Comparison of ENCODE assay signal across 8 cellular contexts in the genomic region with DNA sequence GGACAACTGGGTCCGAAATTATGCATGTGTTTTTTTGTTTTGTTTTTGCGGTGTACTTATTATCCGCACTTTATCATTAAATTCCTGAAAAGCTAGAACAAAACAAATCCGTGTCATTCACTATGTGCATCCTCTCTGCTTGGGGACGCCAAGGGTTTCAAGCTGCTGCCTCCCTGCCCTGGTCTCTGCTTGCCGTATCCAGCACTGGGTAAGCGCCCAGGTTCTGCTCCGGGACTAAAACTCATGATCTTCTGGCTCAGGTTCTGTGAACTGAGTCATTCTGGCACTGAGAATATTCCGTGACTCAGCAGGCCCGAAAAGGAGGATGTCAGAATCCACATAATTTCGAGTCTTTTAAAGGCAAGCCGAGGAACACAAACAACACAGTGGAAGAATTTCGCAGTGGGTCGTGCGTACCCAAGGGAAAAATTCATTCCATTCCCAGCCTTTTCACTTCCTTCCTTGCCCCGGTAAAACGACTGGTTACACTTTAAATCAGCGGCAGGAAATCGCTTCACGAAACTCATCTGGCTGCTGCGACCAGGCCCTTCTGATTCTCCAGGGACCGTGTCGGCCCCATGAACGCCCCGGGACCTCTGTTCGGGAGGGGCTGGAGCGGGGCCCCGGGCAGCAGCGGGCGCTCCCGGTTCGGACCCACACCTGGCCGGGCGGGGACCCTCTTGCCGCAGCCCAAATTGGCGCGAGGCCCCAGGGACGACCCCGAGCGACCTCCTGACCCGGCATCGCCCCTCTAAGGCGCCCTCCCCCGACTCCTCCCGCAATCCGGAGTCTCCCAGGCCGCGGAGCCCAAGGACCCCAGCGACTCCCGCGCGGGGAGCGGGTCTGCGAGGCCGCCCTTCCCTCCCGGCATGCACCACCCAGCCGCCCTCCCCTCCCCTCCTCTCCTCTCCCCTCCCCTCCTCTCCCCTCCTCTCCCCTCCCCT. TPM values are rescaled to one million over a fixed set of nuclear protein-coding genes. Genes with fewer than 3 reads are reported as not detected.
DNase-seq lines count a peak whose midpoint lies in the region; ATAC-seq and TF ChIP-seq lines count a peak whose summit lies in the region.

No MANE protein-coding gene starts in this region.

- H3F3A ChIP-seq in smooth muscle cell (ENCODE audit: low read depth) = peaks cover 5% of the 10 kb centered on the region

- peaks cover 38% of the 10 kb centered on the region for H3K79me2 ChIP-seq in smooth muscle cell (ENCODE audit: low read depth)

- H3K4me2 ChIP-seq in smooth muscle cell = peak overlapping the region; percentile 88

- TF ChIP-seq CTCF in kidney epithelial cell (IDR thresholded peaks at IDR 0.05; ENCODE audit: insufficient read depth, low read length, poor library complexity, severe bottlenecking) = no peak
- no peak for TF ChIP-seq CTCF in smooth muscle cell (IDR thresholded peaks at IDR 0.05; ENCODE audit: borderline replicate concordance, insufficient read depth, poor library complexity, severe bottlenecking)

- peak overlapping the region; percentile 75 for H3K4me3 ChIP-seq in HUES64 (ENCODE audit: low read length)
- peak overlapping the region; percentile 66 for H3K4me3 ChIP-seq in kidney epithelial cell (ENCODE audit: low read depth, low read length)
- H3K4me3 ChIP-seq in smooth muscle cell = peak overlapping the region; percentile 72

- DNase-seq in DMS153 treated with DMSO at 0.1 percent for 48 hours (lab: John Stamatoyannopoulos, UW; ENCODE audit: unreplicated experiment) = peak; percentile 87
- peak; percentile 86 for DNase-seq in kidney epithelial cell (ENCODE audit: low read depth)
- peak; percentile 67 for DNase-seq in smooth muscle cell (lab: John Stamatoyannopoulos, UW; ENCODE audit: unreplicated experiment)

- H3K9me3 ChIP-seq in HUES64 (ENCODE audit: insufficient read depth, low read depth, low read length) = no peaks in the 10 kb centered on the region
- no peaks in the 10 kb centered on the region for H3K9me3 ChIP-seq in smooth muscle cell (replicated peaks; ENCODE audit: low read depth)

- peaks cover 72% of the 10 kb centered on the region for H3K27me3 Mint-ChIP-seq in T-helper 1 cell treated with Interleukin-12 subunit alpha and Interleukin-12 subunit beta and Interleukin-4 antibody, amounts not matched to agents 30 μg/mL and 1 μg/mL, for 36 hours (ENCODE audit: low read depth)

- H3K4me3 Mint-ChIP-seq in T-helper 1 cell treated with Interleukin-12 subunit alpha and Interleukin-12 subunit beta and Interleukin-4 antibody, amounts not matched to agents 30 μg/mL and 1 μg/mL, for 36 hours = peak overlapping the region; percentile 49

- H3K4me1 Mint-ChIP-seq in T-helper 1 cell treated with Interleukin-12 subunit alpha and Interleukin-12 subunit beta and Interleukin-4 antibody, amounts not matched to agents 30 μg/mL and 1 μg/mL, for 36 hours (ENCODE audit: low read depth) = peaks cover 12% of the 10 kb centered on the region

- H3K27ac Mint-ChIP-seq in T-helper 1 cell treated with Interleukin-12 subunit alpha and Interleukin-12 subunit beta and Interleukin-4 antibody, amounts not matched to agents 30 μg/mL and 1 μg/mL, for 36 hours = no peak overlapping the region

- 2% methylated on average over 52 of the region's 57 CpGs for whole genome bisulfite sequencing in HUES64
- 2% methylated on average over 36 of the region's 57 CpGs for WGBS in smooth muscle cell (ENCODE audit: low lambda C conversion rate)

- peaks cover 50% of the 10 kb centered on the region for H3K4me1 ChIP-seq in HUES64 (ENCODE audit: insufficient read depth, low read length)
- H3K4me1 ChIP-seq in smooth muscle cell (ENCODE audit: low read depth) = peaks cover 26% of the 10 kb centered on the region

- H3K36me3 Mint-ChIP-seq in T-helper 1 cell treated with Interleukin-12 subunit alpha and Interleukin-12 subunit beta and Interleukin-4 antibody, amounts not matched to agents 30 μg/mL and 1 μg/mL, for 36 hours (ENCODE audit: low read depth) = peaks cover 2% of the 10 kb centered on the region

- H4K20me1 ChIP-seq in smooth muscle cell (ENCODE audit: low read depth) = peaks cover 37% of the 10 kb centered on the region

- H3K9me3 Mint-ChIP-seq in T-helper 1 cell treated with Interleukin-12 subunit alpha and Interleukin-12 subunit beta and Interleukin-4 antibody, amounts not matched to agents 30 μg/mL and 1 μg/mL, for 36 hours = no peaks in the 10 kb centered on the region

- H2AFZ ChIP-seq in smooth muscle cell (ENCODE audit: low read depth) = peak overlapping the region; percentile 14

- H3K27ac ChIP-seq in HUES64 (ENCODE audit: low read depth, low read length) (peak overlapping the region; percentile 93), cingulate gyrus (ENCODE audit: low read depth, low read length) (peak overlapping the region; percentile 88), smooth muscle cell (ENCODE audit: low read depth) (peak overlapping the region; percentile 100)

- peak; percentile 29 for ATAC-seq in GM21381 (IDR thresholded peaks at IDR 0.05; ENCODE audit: unreplicated experiment)
- no peak for ATAC-seq in GM21515 (IDR thresholded peaks at IDR 0.05; ENCODE audit: unreplicated experiment)

- H3K9ac ChIP-seq in HUES64 (ENCODE audit: low read depth, low read length) (peak overlapping the region; percentile 81), smooth muscle cell (ENCODE audit: low read depth) (peak overlapping the region; percentile 99)

- H3K27me3 ChIP-seq in HUES64 (ENCODE audit: insufficient read depth, low read length) (peaks cover 5% of the 10 kb centered on the region), kidney epithelial cell (ENCODE audit: control insufficient read depth, insufficient read depth, low read length) (no peaks in the 10 kb centered on the region), smooth muscle cell (ENCODE audit: low read depth) (no peaks in the 10 kb centered on the region)

- H3K36me3 ChIP-seq in HUES64 (ENCODE audit: insufficient read depth, low read length) (no peaks in the 10 kb centered on the region), kidney epithelial cell (ENCODE audit: control insufficient read depth, insufficient read depth, low read length) (no peaks in the 10 kb centered on the region), smooth muscle cell (ENCODE audit: low read depth) (no peaks in the 10 kb centered on the region)

RNA-seq across cellular contexts. Expression of a gene that starts 0.7 kb away (rescaled TPM):
- 50.6 TPM for polyA plus RNA-seq in HUES64 (2013, experiment 1 of 2)
- 64.1 TPM for polyA plus RNA-seq in HUES64 (2013, experiment 2 of 2)
- total RNA-seq in kidney epithelial cell = 172 and 207 TPM in 2 replicates
- 137 and 156 TPM in 2 replicates for total RNA-seq in smooth muscle cell
- polyA plus RNA-seq in smooth muscle cell = 64.9 and 71.0 TPM in 2 replicates
